ENCODE assay signal across 8 cellular contexts in the genomic region with DNA sequence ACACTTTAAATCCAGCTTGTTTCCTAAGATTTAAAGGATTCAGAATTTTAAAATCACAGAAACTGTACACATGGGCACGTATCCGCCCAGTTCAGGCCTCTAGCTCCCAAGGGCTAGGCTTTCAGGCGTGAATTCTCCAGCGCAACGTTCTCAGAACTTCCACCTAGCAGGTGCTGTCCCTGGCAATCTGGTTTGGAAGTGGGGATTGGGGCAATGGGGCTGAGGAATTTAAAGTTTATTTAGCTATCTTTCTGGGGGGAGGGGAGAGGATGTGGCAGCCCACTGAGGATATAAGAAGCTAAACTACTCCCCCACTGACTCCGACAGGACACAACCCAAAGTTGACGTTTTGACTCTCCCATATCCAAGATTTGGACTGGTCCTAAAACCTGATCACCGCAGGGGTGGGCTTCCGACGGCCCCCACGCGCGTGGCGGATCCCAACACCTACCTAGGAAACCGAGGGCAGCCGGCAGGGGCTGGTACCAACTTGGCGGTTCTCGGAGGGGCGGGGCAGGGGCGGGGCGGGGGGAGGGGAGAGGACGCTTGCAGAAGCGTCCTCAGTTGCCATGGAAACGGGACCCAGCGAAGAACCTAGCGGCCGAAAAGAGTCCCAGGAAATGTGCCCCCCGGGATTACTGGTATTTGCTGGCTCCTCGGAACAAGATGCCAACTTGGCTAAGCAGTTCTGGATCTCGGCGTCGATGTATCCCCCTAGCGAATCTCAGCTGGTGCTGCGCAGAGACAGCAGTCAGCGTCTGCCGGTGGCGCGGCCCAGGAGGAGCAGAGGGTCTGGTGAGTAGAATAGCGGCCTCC. TPM values are rescaled to one million over a fixed set of nuclear protein-coding genes. Genes with fewer than 3 reads are reported as not detected.
DNase-seq lines count a peak whose midpoint lies in the region; ATAC-seq, FAIRE-seq and TF ChIP-seq lines count a peak whose summit lies in the region.

A gene (plus strand): TSS at position 563 of the 816 bp plus-strand sequence. CDS start 7 bp downstream, at position 570.

- ATAC-seq in T-cell (replicated peaks in 1 of 4) = peak in 3 of 4 experiments; percentile 17 to 53 (median 29)
- ATAC-seq in psoas muscle = no peak
- no peak for ATAC-seq in HG02798 (IDR thresholded peaks at IDR 0.05; ENCODE audit: poor library complexity, unreplicated experiment)
- ATAC-seq in GM21786 (IDR thresholded peaks at IDR 0.05; ENCODE audit: unreplicated experiment) = no peak
- ATAC-seq in GM18498 (IDR thresholded peaks at IDR 0.05; ENCODE audit: unreplicated experiment) = no peak

- DNase-seq in HTR-8/SVneo (ENCODE audit: insufficient read length, low spot score) = no peak
- DNase-seq in T-cell = peak in 4 of 34 experiments; percentile 4 to 24 (median 14)
- peak; percentile 25 for DNase-seq in fibroblast of gingiva (ENCODE audit: low read depth)
- DNase-seq in psoas muscle = no peak
- DNase-seq in CD1c-positive myeloid dendritic cell (ENCODE audit: extremely low spot score) = no peak

- H3K27ac ChIP-seq in psoas muscle = no peak within 1 kb of the TSS

- H3K27me3 ChIP-seq in psoas muscle (ENCODE audit: insufficient read depth in 3 of 3, low read length in 2 of 3) = peaks cover 0 to 34% (median 12%) of the 10 kb centered on the region in 3 donors

- H3K36me3 ChIP-seq in psoas muscle (ENCODE audit: insufficient read depth in 1 of 2, low read depth in 1 of 2) = no peaks in the 10 kb centered on the region

- peak within 1 kb of the TSS in 2 of 3 donors; percentile 44 to 62 for H3K4me3 Mint-ChIP-seq in T-cell

- 19 to 25% (median 22%) methylated on average over 36 to 39 of the region's 39 CpGs for WGBS in psoas muscle, 3 donors

- POLR2A ChIA-PET in T-cell (lab: Charles Lee) = no interaction called here

- H3K4me1 ChIP-seq in psoas muscle = no peaks in the 10 kb centered on the region

- no peak for TF ChIP-seq CTCF in psoas muscle (IDR thresholded peaks at IDR 0.05)

- FAIRE-seq in HTR-8/SVneo (lab: Jason Lieb, UNC) = peak; percentile 59

- intact Hi-C loops in psoas muscle (cut with DNase I) = no loop called here

- H3K9me3 Mint-ChIP-seq in T-cell = no peaks in the 10 kb centered on the region

- H3K27ac Mint-ChIP-seq in T-cell = peak within 1 kb of the TSS in 1 of 2 donors; percentile 46

- H3K27me3 Mint-ChIP-seq in T-cell = peaks cover 26 to 49% of the 10 kb centered on the region in 2 donors

- H3K4me1 Mint-ChIP-seq in T-cell = peaks cover 0 to 16% (median 14%) of the 10 kb centered on the region in 3 donors

- peaks cover 3% of the 10 kb centered on the region for H3K36me3 Mint-ChIP-seq in T-cell

- peak within 1 kb of the TSS; percentile 34 for H3K4me3 ChIP-seq in psoas muscle

- CTCF ChIA-PET in T-cell (lab: Charles Lee) = interaction anchor here in 1 of 2 donors (0.5 to 1.1 kb wide), 3 partner anchors 24 to 231 kb away, joined by 3 read pairs; no protein-coding TSS in a partner anchor

- H3K9me3 ChIP-seq in psoas muscle = no peaks in the 10 kb centered on the region

RNA-seq across cellular contexts. Expression of the gene that starts here (rescaled TPM):
- total RNA-seq in T-cell = not detected
- not detected for total RNA-seq in psoas muscle
- not detected for polyA plus RNA-seq in psoas muscle

Comparison
In these comparisons a context has a peak if more than half of its experiments do, and no peak if none do; other contexts are left out.
1. Peak in ATAC-seq in T-cell; RNA of the gene not detected or under 1 TPM.